8 cellular contexts compared by ENCODE assay signal in the genomic region with DNA sequence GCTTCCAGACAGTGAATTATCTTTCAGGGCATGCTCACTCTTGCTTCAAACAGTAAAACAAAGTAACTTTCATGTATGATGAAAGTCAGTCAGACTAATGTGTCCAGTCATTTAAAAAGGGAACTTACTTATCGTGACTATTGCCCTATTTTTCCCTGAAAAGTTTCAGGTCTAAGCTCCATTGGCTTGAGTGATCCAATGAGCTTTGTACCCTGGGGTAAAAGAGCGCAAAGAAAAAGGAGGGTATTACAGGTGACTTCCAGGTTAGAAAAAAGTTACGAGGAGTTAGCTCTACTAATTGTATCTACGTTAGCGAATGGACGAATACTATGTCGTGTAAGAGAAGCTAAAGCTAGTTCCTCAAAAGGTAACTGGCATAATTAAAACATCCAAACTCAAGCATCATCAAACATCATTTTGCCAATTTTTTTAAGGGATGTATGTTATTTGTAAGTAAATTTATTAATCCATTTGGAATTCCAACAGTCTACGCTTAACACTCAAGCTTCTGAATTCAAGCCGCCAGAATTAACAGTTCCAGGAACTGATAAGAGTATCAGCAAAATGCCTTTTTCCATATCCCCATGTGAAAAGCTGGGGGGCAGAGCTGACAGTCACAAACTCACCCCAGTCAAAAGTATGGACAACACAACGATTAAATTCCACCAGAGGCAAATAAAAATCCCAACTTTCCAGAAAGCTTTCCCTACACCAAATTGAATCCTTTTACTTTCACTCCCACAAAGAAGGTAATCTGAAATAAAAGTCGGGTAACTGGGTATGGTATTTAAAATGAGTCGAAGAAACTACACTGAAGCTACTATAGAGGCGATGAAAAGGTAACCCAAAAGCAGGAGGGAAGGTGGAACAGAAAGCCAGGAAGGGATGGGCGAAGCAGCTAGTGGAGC. TPM values are rescaled to one million over a fixed set of nuclear protein-coding genes. Genes with fewer than 3 reads are reported as not detected.
DNase-seq lines count a peak whose midpoint lies in the region; ATAC-seq, FAIRE-seq and TF ChIP-seq lines count a peak whose summit lies in the region.

No MANE protein-coding gene starts in this region.

- TF ChIP-seq POLR2A in gastroesophageal sphincter (IDR thresholded peaks at IDR 0.05), result no peak

- peaks cover 42% of the 10 kb centered on the region for H3K4me1 ChIP-seq in CD4-positive, CD25-positive, alpha-beta regulatory T cell (ENCODE audit: control insufficient read depth, insufficient read depth, low read length, poor library complexity, severe bottlenecking)
- peaks cover 14 to 53% (median 15%) of the 10 kb centered on the region in 3 donors for H3K4me1 ChIP-seq in gastroesophageal sphincter
- peaks cover 17% of the 10 kb centered on the region for H3K4me1 ChIP-seq in rectal smooth muscle tissue (ENCODE audit: control insufficient read depth, insufficient read depth, low read length)

- 0 to 1% methylated on average over 10 to 14 of the region's 14 CpGs for WGBS in gastroesophageal sphincter (ENCODE audit: low coverage in 1 of 2), 2 donors

- H3K27me3 Mint-ChIP-seq in CD4-positive, CD25-positive, alpha-beta regulatory T cell, result peaks cover 5% of the 10 kb centered on the region

- peak overlapping the region; percentile 96 for H3K9ac ChIP-seq in rectal smooth muscle tissue (ENCODE audit: low read length)

- H3K4me3 Mint-ChIP-seq in CD4-positive, CD25-positive, alpha-beta regulatory T cell, result peak overlapping the region; percentile 97 to 100 (median 100)

- H3K27me3 ChIP-seq in CD4-positive, CD25-positive, alpha-beta regulatory T cell (ENCODE audit: control insufficient read depth, insufficient read depth, low read length), result no peaks in the 10 kb centered on the region
- H3K27me3 ChIP-seq in gastroesophageal sphincter, result no peaks in the 10 kb centered on the region
- no peaks in the 10 kb centered on the region for H3K27me3 ChIP-seq in rectal smooth muscle tissue (ENCODE audit: control insufficient read depth, insufficient read depth, low read length)

- H3K36me3 ChIP-seq in CD4-positive, CD25-positive, alpha-beta regulatory T cell (ENCODE audit: control insufficient read depth, insufficient read depth, low read length), result no peaks in the 10 kb centered on the region
- H3K36me3 ChIP-seq in gastroesophageal sphincter (no peaks in the 10 kb centered on the region), rectal smooth muscle tissue (ENCODE audit: control insufficient read depth, insufficient read depth, low read length) (no peaks in the 10 kb centered on the region)

- no peaks in the 10 kb centered on the region for H3K9me3 ChIP-seq in CD4-positive, CD25-positive, alpha-beta regulatory T cell (ENCODE audit: control insufficient read depth in 2 of 2, low read length in 2 of 2)
- H3K9me3 ChIP-seq in gastroesophageal sphincter, result no peaks in the 10 kb centered on the region

- TF ChIP-seq CTCF in VCaP (conservative IDR thresholded peaks at IDR 0.05) (no peak), gastroesophageal sphincter (IDR thresholded peaks at IDR 0.05) (no peak), D721Med (IDR thresholded peaks at IDR 0.05; ENCODE audit: insufficient read depth, missing control alignments) (no peak)

- DNase-seq in CD4-positive, CD25-positive, alpha-beta regulatory T cell, result peak in 2 of 3 donors; percentile 34 to 47
- DNase-seq in HuH-7.5 (ENCODE audit: low spot score) (peak; percentile 14), epidermal melanocyte (ENCODE audit: insufficient read length, low spot score) (no peak), D721Med (ENCODE audit: insufficient read length, low spot score) (no peak)

- peak overlapping the region; percentile 99 for H3K4me3 ChIP-seq in CD4-positive, CD25-positive, alpha-beta regulatory T cell (ENCODE audit: low read depth, low read length)
- H3K4me3 ChIP-seq in gastroesophageal sphincter (peak overlapping the region; percentile 65 to 85), rectal smooth muscle tissue (ENCODE audit: low read length) (peak overlapping the region; percentile 99)

- no peak for TF ChIP-seq EP300 in gastroesophageal sphincter (IDR thresholded peaks at IDR 0.05)

- H3K36me3 Mint-ChIP-seq in CD4-positive, CD25-positive, alpha-beta regulatory T cell, result no peaks in the 10 kb centered on the region

- FAIRE-seq in D721Med (lab: Jason Lieb, UNC), result no peak

- peak overlapping the region; percentile 98 to 100 (median 99) for H3K27ac Mint-ChIP-seq in CD4-positive, CD25-positive, alpha-beta regulatory T cell

- H3K27ac ChIP-seq in CD4-positive, CD25-positive, alpha-beta regulatory T cell (ENCODE audit: insufficient read depth, low read length, poor library complexity, severe bottlenecking), result peak overlapping the region; percentile 88
- peak overlapping the region; percentile 87 for H3K27ac ChIP-seq in VCaP
- H3K27ac ChIP-seq in gastroesophageal sphincter, result peak overlapping the region; percentile 78 to 99 (median 98)
- peak overlapping the region; percentile 95 for H3K27ac ChIP-seq in rectal smooth muscle tissue (ENCODE audit: low read depth, low read length)

- H3K9me3 Mint-ChIP-seq in CD4-positive, CD25-positive, alpha-beta regulatory T cell, result peaks cover 0 to 1% (median 0%) of the 10 kb centered on the region in 7 donors

- H3K4me1 Mint-ChIP-seq in CD4-positive, CD25-positive, alpha-beta regulatory T cell, result peaks cover 21 to 52% (median 45%) of the 10 kb centered on the region in 4 donors

- ATAC-seq in CD4-positive, CD25-positive, alpha-beta regulatory T cell (ENCODE audit: low read depth in 2 of 2), result no peak
- no peak for ATAC-seq in gastroesophageal sphincter
- ATAC-seq in GM19035 (IDR thresholded peaks at IDR 0.05; ENCODE audit: unreplicated experiment), result no peak

RNA-seq across cellular contexts. Expression of a gene that starts 1.4 kb away (rescaled TPM):
- 194 TPM for total RNA-seq in CD4-positive, CD25-positive, alpha-beta regulatory T cell
- 10 to 100 TPM; 19.9 to 25.8 (median 23.2) TPM for polyA plus RNA-seq in CD4-positive, CD25-positive, alpha-beta regulatory T cell
- 100 to 1,000 TPM; 237 to 286 (median 263) TPM for total RNA-seq in gastroesophageal sphincter

Comparison
In these comparisons a context has a peak if more than half of its experiments do, and no peak if none do; other contexts are left out.
1. DNase-seq: peak in CD4-positive, CD25-positive, alpha-beta regulatory T cell (2 of 3) and HuH-7.5 (single experiment); none in epidermal melanocyte (single experiment) and D721Med (single experiment).
2. Peak in every context shown above with its lines, with median percentiles within 50 percentile points of each other: H3K27ac ChIP-seq and H3K4me3 ChIP-seq.